Comparison of ENCODE assay signal across 8 cellular contexts in genomic region chr1:229661022-229661877, GRCh38.
DNase-seq lines count a peak whose midpoint lies in the region; ATAC-seq and TF ChIP-seq lines count a peak whose summit lies in the region.
"Had no signal": no experiment of that assay in that cellular context is flagged by ENCODE, and none has a peak within 500 bp of the region (broad histone marks: within the 10 kb centered on the region; RNA-seq: fewer than 3 reads in every experiment).

No MANE protein-coding gene starts in this region.

- H3K27me3 ChIP-seq in layer of hippocampus (ENCODE audit: control insufficient read depth, insufficient read depth, low read length): no peaks in the 10 kb centered on the region

- ATAC-seq in HG02884 (IDR thresholded peaks at IDR 0.05; ENCODE audit: unreplicated experiment): peak; percentile 47
- ATAC-seq in activated CD4-positive, CD25-positive, alpha-beta regulatory T cell treated with anti-CD3 and anti-CD28 coated beads, Interleukin-2, amount 50 U/mL, for 24 hours: peak; percentile 25 to 51

- no peak overlapping the region for H3K4me3 ChIP-seq in GM12875 (ENCODE audit: low read depth, low read length)
- H3K4me3 ChIP-seq: skin epidermis had no signal

- TF ChIP-seq CTCF in GM12875 (IDR thresholded peaks at IDR 0.05; ENCODE audit: borderline replicate concordance, insufficient read depth, low read depth, low read length): peak; percentile 90

- peak overlapping the region; percentile 2 for H3K27ac ChIP-seq in caudate nucleus (ENCODE audit: low read depth, low read length)
- H3K27ac ChIP-seq in layer of hippocampus (ENCODE audit: low read depth, low read length): peak overlapping the region; percentile 20
- H3K27ac ChIP-seq: skin epidermis had no signal

- DNase-seq in NCI-H2171 (lab: John Stamatoyannopoulos, UW) (peak; percentile 62), caudate nucleus (lab: John Stamatoyannopoulos, UW) (peak in 59 of 61 donors; percentile 27 to 87 (median 69))
- DNase-seq in stimulated activated CD4-positive, alpha-beta T cell treated with anti-CD3 and anti-CD28 coated beads, Interleukin-4, amount 100 ng/mL, for 24 hours: peak; percentile 77
